ENCODE assay signal across 9 cellular contexts in the genomic region with DNA sequence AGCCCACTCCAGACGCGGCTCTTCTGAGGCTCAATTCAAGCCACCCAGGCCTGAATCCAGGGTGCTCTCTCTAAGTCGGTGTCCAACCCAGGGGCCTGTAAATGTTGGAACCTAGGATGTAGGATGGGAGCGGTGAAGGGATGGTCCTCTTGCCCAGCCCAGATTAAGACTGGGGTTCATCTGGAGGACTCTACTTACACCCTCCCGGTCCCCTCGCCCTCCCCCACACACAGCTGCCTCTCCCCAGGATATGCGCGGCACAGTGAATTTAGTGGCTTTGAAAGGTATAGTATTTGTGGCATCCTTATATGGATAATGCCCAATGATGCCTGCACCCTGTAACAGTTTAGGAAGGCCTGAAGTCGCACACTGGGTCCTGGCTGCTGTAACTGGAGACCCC. TPM values are rescaled to one million over a fixed set of nuclear protein-coding genes. Genes with fewer than 3 reads are reported as not detected.
DNase-seq lines count a peak whose midpoint lies in the region; ATAC-seq and TF ChIP-seq lines count a peak whose summit lies in the region.
"Had no signal": no experiment of that assay in that cellular context is flagged by ENCODE, and none has a peak within 500 bp of the region (broad histone marks: within the 10 kb centered on the region; RNA-seq: fewer than 3 reads in every experiment).

No MANE protein-coding gene starts in this region.

- WGBS in lower leg skin, 2 donors, result 39 to 56% methylated on average over 9 of the region's 9 CpGs
- 29 to 39% methylated on average over 7 to 9 of the region's 9 CpGs for WGBS in testis, 2 donors

- no peak for ATAC-seq in HG02973 (IDR thresholded peaks at IDR 0.05; ENCODE audit: unreplicated experiment)

- peaks cover 11% of the 10 kb centered on the region for H3K4me1 ChIP-seq in testis

- no peaks in the 10 kb centered on the region for H3K36me3 Mint-ChIP-seq in T-helper 2 cell treated with Interferon-gamma antibody and Interleukin-4, amounts not matched to agents 5 μg/mL and 100 μg/mL, for 36 hours (ENCODE audit: low read depth)

- in situ Hi-C loops in astrocyte of the spinal cord (cut with HindIII; ENCODE audit: low sequenced_read_pairs), result no loop called here

- no peak for TF ChIP-seq POLR2A in lower leg skin (IDR thresholded peaks at IDR 0.05)
- TF ChIP-seq POLR2A in testis (IDR thresholded peaks at IDR 0.05), result no peak

- intact Hi-C loops in lower leg skin (cut with DNase I; ENCODE audit: low total_unique reads) (no loop called here), testis (cut with DNase I; ENCODE audit: low total_unique reads) (no loop called here)

- no peak overlapping the region for H3K27ac Mint-ChIP-seq in T-helper 2 cell treated with Interferon-gamma antibody and Interleukin-4, amounts not matched to agents 5 μg/mL and 100 μg/mL, for 36 hours

- peaks cover 60% of the 10 kb centered on the region for H3K27me3 Mint-ChIP-seq in T-helper 2 cell treated with Interferon-gamma antibody and Interleukin-4, amounts not matched to agents 5 μg/mL and 100 μg/mL, for 36 hours (ENCODE audit: low read depth)

- no peaks in the 10 kb centered on the region for H3K4me1 Mint-ChIP-seq in T-helper 2 cell treated with Interferon-gamma antibody and Interleukin-4, amounts not matched to agents 5 μg/mL and 100 μg/mL, for 36 hours (ENCODE audit: low read depth)

- H3K4me3 Mint-ChIP-seq in T-helper 2 cell treated with Interferon-gamma antibody and Interleukin-4, amounts not matched to agents 5 μg/mL and 100 μg/mL, for 36 hours, result peak overlapping the region; percentile 54

- no peak for DNase-seq in T-helper 2 cell treated with Interferon-gamma antibody and Interleukin-4, amounts not matched to agents 5 μg/mL and 100 μg/mL, for 36 hours (ENCODE audit: low spot score)
- DNase-seq in T-helper 2 cell, result no peak
- DNase-seq in astrocyte of the spinal cord (ENCODE audit: low read depth, low spot score), result no peak
- DNase-seq in lower leg skin (ENCODE audit: low spot score in 2 of 2), result no peak
- DNase-seq in testis, result no peak
- no peak for DNase-seq in pons (ENCODE audit: low spot score)
- DNase-seq in NCI-H1092 (lab: John Stamatoyannopoulos, UW), result no peak
- DNase-seq: NCI-H345 had no signal

- no peaks in the 10 kb centered on the region for H3K27me3 ChIP-seq in testis

- peak overlapping the region; percentile 96 to 98 for H3K27ac ChIP-seq in testis

- TF ChIP-seq CTCF in astrocyte of the spinal cord (IDR thresholded peaks at IDR 0.05; ENCODE audit: low read depth, low read length) (no peak), lower leg skin (IDR thresholded peaks at IDR 0.05) (no peak), testis (IDR thresholded peaks at IDR 0.05) (no peak)

- H3K36me3 ChIP-seq in testis (ENCODE audit: low read depth, missing control alignments), result no peaks in the 10 kb centered on the region

- H3K4me3 ChIP-seq in astrocyte of the spinal cord (ENCODE audit: low read depth, low read length) (peak overlapping the region; percentile 97), lower leg skin (ENCODE audit: low read depth, poor library complexity, severe bottlenecking) (peak overlapping the region; percentile 51), testis (peak overlapping the region; percentile 82 to 94)

- no peaks in the 10 kb centered on the region for H3K9me3 ChIP-seq in testis

- H3K9me3 Mint-ChIP-seq in T-helper 2 cell treated with Interferon-gamma antibody and Interleukin-4, amounts not matched to agents 5 μg/mL and 100 μg/mL, for 36 hours, result no peaks in the 10 kb centered on the region

RNA-seq across cellular contexts. Expression of a gene that starts 0.9 kb away (rescaled TPM):
- total RNA-seq in lower leg skin (10 to 100 TPM; 15.0 to 59.3 (median 24.0) TPM), testis (10 to 100 TPM; 48.5 to 68.7 TPM)
- 77.1 TPM for polyA plus RNA-seq in testis (ENCODE audit: insufficient read depth, low read depth, low replicate concordance)
